23 cellular contexts compared by ENCODE assay signal in genomic region chr17:71325117-71325516, GRCh38.
DNase-seq lines count a peak whose midpoint lies in the region; ATAC-seq, FAIRE-seq and TF ChIP-seq lines count a peak whose summit lies in the region.
"Had no signal": no experiment of that assay in that cellular context is flagged by ENCODE, and none has a peak within 500 bp of the region (broad histone marks: within the 10 kb centered on the region; RNA-seq: fewer than 3 reads in every experiment).

No MANE protein-coding gene starts in this region.

- peaks cover 5% of the 10 kb centered on the region for H3K9me3 Mint-ChIP-seq in neural crest cell

- no peaks in the 10 kb centered on the region for H3K4me1 Mint-ChIP-seq in neural crest cell
- H3K4me1 Mint-ChIP-seq: B cell had no signal

- H3K4me3 ChIP-seq in mammary epithelial cell (replicated peaks in 1 of 3; ENCODE audit: insufficient read depth in 1 of 3, low read depth in 2 of 3, low read length in 3 of 3), result no peak overlapping the region
- no peak overlapping the region for H3K4me3 ChIP-seq in breast epithelium
- H3K4me3 ChIP-seq: A549; BLaER1 treated with 17β-estradiol and CSF1 and Interleukin-3, amounts not matched to agents 10 nM and 100 nM had no signal

- no peak overlapping the region for H3K27ac ChIP-seq in mammary epithelial cell (ENCODE audit: insufficient read depth, low read depth, low read length)
- H3K27ac ChIP-seq in breast epithelium, result no peak overlapping the region
- H3K27ac ChIP-seq: 22Rv1; A549; BLaER1 treated with 17β-estradiol and CSF1 and Interleukin-3, amounts not matched to agents 10 nM and 100 nM; C4-2B had no signal

- ATAC-seq in left colon (peak; percentile 65), HG02763 (IDR thresholded peaks at IDR 0.05; ENCODE audit: unreplicated experiment) (no peak)
- ATAC-seq: A549; CD8-positive, alpha-beta T cell had no signal

- H3K27me3 ChIP-seq in mammary epithelial cell (ENCODE audit: insufficient read depth, low read length) (no peaks in the 10 kb centered on the region), breast epithelium (no peaks in the 10 kb centered on the region)
- H3K27me3 ChIP-seq: BLaER1 treated with 17β-estradiol and CSF1 and Interleukin-3, amounts not matched to agents 10 nM and 100 nM had no signal

- H2AFZ ChIP-seq in mammary epithelial cell (ENCODE audit: low read depth, low read length), result peak overlapping the region; percentile 16

- no CpG with 5 or more reads among the region's 1 CpG for WGBS in mammary epithelial cell (ENCODE audit: low coverage, missing lambda C conversion rate)

- H3K27ac Mint-ChIP-seq in neural crest cell (ENCODE audit: unreplicated experiment), result peak overlapping the region; percentile 44
- H3K27ac Mint-ChIP-seq: B cell; CD4-positive, alpha-beta T cell; CD8-positive, alpha-beta T cell had no signal

- H3K36me3 Mint-ChIP-seq in neural crest cell (ENCODE audit: low read depth), result no peaks in the 10 kb centered on the region
- H3K36me3 Mint-ChIP-seq: CD8-positive, alpha-beta T cell had no signal

- no peak overlapping the region for H3K4me3 Mint-ChIP-seq in neural crest cell
- H3K4me3 Mint-ChIP-seq: B cell; CD4-positive, alpha-beta T cell; CD8-positive, alpha-beta T cell had no signal

- intact Hi-C loops in mammary epithelial cell (cut with micrococcal nuclease) (no loop called here), breast epithelium (cut with DNase I; ENCODE audit: low total_unique reads) (no loop called here), left colon (cut with DNase I, micrococcal nuclease) (no loop called here)

- H3K36me3 ChIP-seq in mammary epithelial cell (ENCODE audit: insufficient read depth, low read length), result no peaks in the 10 kb centered on the region
- H3K36me3 ChIP-seq in breast epithelium, result no peaks in the 10 kb centered on the region
- H3K36me3 ChIP-seq: BLaER1 treated with 17β-estradiol and CSF1 and Interleukin-3, amounts not matched to agents 10 nM and 100 nM had no signal

- FAIRE-seq in urothelium cell line (lab: Jason Lieb, UNC), result no peak
- FAIRE-seq: A549, D721Med, G401.6, GM12891, GM19239 had no signal

- CTCF ChIA-PET in mammary epithelial cell (lab: Charles Lee; ENCODE audit: low non-redundant PET), result no interaction called here

- BruUV-seq in mammary epithelial cell (replicated peaks; lab: Mats Ljungman, UMichigan), result no TSS peak

- no peaks in the 10 kb centered on the region for H3K9me3 ChIP-seq in mammary epithelial cell (replicated peaks; ENCODE audit: insufficient read depth, low read length)
- H3K9me3 ChIP-seq in breast epithelium, result no peaks in the 10 kb centered on the region
- H3K9me3 ChIP-seq: A549; BLaER1 treated with 17β-estradiol and CSF1 and Interleukin-3, amounts not matched to agents 10 nM and 100 nM had no signal

- H3K79me2 ChIP-seq in mammary epithelial cell (ENCODE audit: insufficient read depth, low read length), result no peaks in the 10 kb centered on the region

- H3K9ac ChIP-seq in mammary epithelial cell (ENCODE audit: insufficient read depth, low read length), result no peak overlapping the region
- H3K9ac ChIP-seq: BLaER1 treated with 17β-estradiol and CSF1 and Interleukin-3, amounts not matched to agents 10 nM and 100 nM had no signal

- dilution Hi-C loops in mammary epithelial cell (cut with HindIII; ENCODE audit: low sequenced_read_pairs), result no loop called here

- no peaks in the 10 kb centered on the region for H3K27me3 Mint-ChIP-seq in neural crest cell (ENCODE audit: low read depth)
- H3K27me3 Mint-ChIP-seq: B cell; CD4-positive, alpha-beta T cell had no signal

- no peaks in the 10 kb centered on the region for H4K20me1 ChIP-seq in mammary epithelial cell (ENCODE audit: insufficient read depth, low read length)
- H4K20me1 ChIP-seq: BLaER1 treated with 17β-estradiol and CSF1 and Interleukin-3, amounts not matched to agents 10 nM and 100 nM had no signal

- no peak overlapping the region for H3K4me2 ChIP-seq in mammary epithelial cell (ENCODE audit: insufficient read depth, low read depth, low read length)
- H3K4me2 ChIP-seq: A549; BLaER1 treated with 17β-estradiol and CSF1 and Interleukin-3, amounts not matched to agents 10 nM and 100 nM had no signal

- TF ChIP-seq POLR2A in breast epithelium (IDR thresholded peaks at IDR 0.05), result no peak

- H3K4me1 ChIP-seq in mammary epithelial cell (ENCODE audit: insufficient read depth, low read length), result peaks cover 5% of the 10 kb centered on the region
- no peaks in the 10 kb centered on the region for H3K4me1 ChIP-seq in breast epithelium
- H3K4me1 ChIP-seq: BLaER1 treated with 17β-estradiol and CSF1 and Interleukin-3, amounts not matched to agents 10 nM and 100 nM had no signal

- DNase-seq in mammary epithelial cell (no peak), breast epithelium (ENCODE audit: low spot score in 2 of 2) (no peak), left colon (no peak), neural crest cell (ENCODE audit: low read depth, low spot score) (no peak), NCI-H524 treated with DMSO at 0.1 percent for 48 hours (lab: John Stamatoyannopoulos, UW) (no peak), urothelium cell line (ENCODE audit: low spot score) (no peak)
- DNase-seq: AML-193; Caco-2; Calu3; CD4-positive, alpha-beta T cell; CD8-positive, alpha-beta T cell; DMS79 treated with DMSO at 0.1 percent for 48 hours; GF-D8 had no signal

- in situ Hi-C loops in mammary epithelial cell (cut with MboI; ENCODE audit: low sequenced_read_pairs in 2 of 2), result no loop called here

- TF ChIP-seq CTCF in mammary epithelial cell (conservative IDR thresholded peaks at IDR 0.05 in 1 of 2, IDR thresholded peaks at IDR 0.05 in 1 of 2; ENCODE audit: extremely low read depth in 1 of 2, insufficient read depth in 1 of 2, low read depth in 1 of 2, low read length in 2 of 2) (no peak), breast epithelium (IDR thresholded peaks at IDR 0.05) (no peak), neural crest cell (conservative IDR thresholded peaks at IDR 0.05) (no peak)
